In the genomic region with DNA sequence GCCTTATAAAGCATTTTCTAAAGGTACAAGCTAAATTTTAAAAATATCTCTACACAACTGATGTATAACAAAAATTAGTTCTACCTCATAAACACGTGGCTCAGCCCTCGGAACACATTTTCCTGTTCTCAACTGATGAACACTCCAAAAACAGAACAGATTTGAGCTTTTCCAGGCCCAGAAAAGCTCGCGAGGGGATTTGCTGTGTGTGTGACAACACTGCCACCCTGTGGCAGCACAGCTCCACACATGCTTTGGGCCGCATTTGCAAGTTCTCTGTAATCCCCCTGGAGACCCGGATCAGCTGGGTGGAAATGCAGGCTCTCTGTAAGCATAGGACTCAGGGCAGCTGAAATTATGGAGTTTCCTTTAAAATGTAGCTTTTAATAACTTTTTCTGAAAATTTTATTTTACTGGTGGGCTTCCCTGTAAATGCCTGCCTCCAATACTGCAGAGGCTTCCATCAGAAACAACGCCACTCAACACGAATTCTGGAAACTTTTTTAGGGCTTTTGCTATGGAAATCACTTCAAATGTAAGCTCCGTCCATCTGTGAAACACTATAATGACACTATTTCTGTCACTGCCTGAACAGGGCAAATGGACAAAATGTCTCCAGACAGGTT, we compare ENCODE assay signal across 8 cellular contexts.
DNase-seq lines count a peak whose midpoint lies in the region; ATAC-seq and TF ChIP-seq lines count a peak whose summit lies in the region.

No MANE protein-coding gene starts in this region.

- H3K36me3 ChIP-seq in DOHH2 (ENCODE audit: control insufficient read depth, low read length) = no peaks in the 10 kb centered on the region

- H3K4me1 ChIP-seq in DOHH2 (ENCODE audit: control insufficient read depth, low read length) = peaks cover 30% of the 10 kb centered on the region

- no peak overlapping the region for H3K27ac Mint-ChIP-seq in activated CD8-positive, alpha-beta T cell treated with anti-CD3 and anti-CD28 coated beads, Interleukin-2, amount 10 ng/mL, durations not matched to agents 7 days and 5 days
- H3K27ac Mint-ChIP-seq in effector memory CD8-positive, alpha-beta T cell = no peak overlapping the region
- H3K27ac Mint-ChIP-seq in stimulated activated memory B cell treated with anti-CD40 and anti-IgM and Interleukin-4, amounts not matched to agents 10 μg/mL and 1 μg/mL and 100 μg/mL, for 72 hours = no peak overlapping the region

- H3K27me3 Mint-ChIP-seq in activated CD8-positive, alpha-beta T cell treated with anti-CD3 and anti-CD28 coated beads, Interleukin-2, amount 10 ng/mL, durations not matched to agents 7 days and 5 days (ENCODE audit: low read depth) = peaks cover 21% of the 10 kb centered on the region
- H3K27me3 Mint-ChIP-seq in effector memory CD8-positive, alpha-beta T cell = peaks cover 38 to 49% of the 10 kb centered on the region in 2 donors
- H3K27me3 Mint-ChIP-seq in stimulated activated memory B cell treated with anti-CD40 and anti-IgM and Interleukin-4, amounts not matched to agents 10 μg/mL and 1 μg/mL and 100 μg/mL, for 72 hours = peaks cover 70% of the 10 kb centered on the region

- H3K4me1 Mint-ChIP-seq in activated CD8-positive, alpha-beta T cell treated with anti-CD3 and anti-CD28 coated beads, Interleukin-2, amount 10 ng/mL, durations not matched to agents 7 days and 5 days (ENCODE audit: low read depth) = no peaks in the 10 kb centered on the region
- H3K4me1 Mint-ChIP-seq in effector memory CD8-positive, alpha-beta T cell (ENCODE audit: low read depth in 2 of 2) = peaks cover 4% of the 10 kb centered on the region in 2 donors
- H3K4me1 Mint-ChIP-seq in stimulated activated memory B cell treated with anti-CD40 and anti-IgM and Interleukin-4, amounts not matched to agents 10 μg/mL and 1 μg/mL and 100 μg/mL, for 72 hours = peaks cover 9% of the 10 kb centered on the region

- POLR2A ChIA-PET in activated CD8-positive, alpha-beta T cell treated with anti-CD3 and anti-CD28 coated beads, Interleukin-2, amount 10 ng/mL, durations not matched to agents 7 days and 5 days (lab: Charles Lee) = no interaction called here

- TF ChIP-seq CTCF in DOHH2 (IDR thresholded peaks at IDR 0.05; ENCODE audit: low read depth, low read length, poor library complexity, severe bottlenecking) = peak; percentile 99

- CTCF ChIA-PET in activated CD8-positive, alpha-beta T cell treated with anti-CD3 and anti-CD28 coated beads, Interleukin-2, amount 10 ng/mL, durations not matched to agents 7 days and 5 days (lab: Charles Lee) = interaction anchor here (0.7 to 4.9 kb wide), 48 partner anchors 9 to 1069 kb away, joined by 3 to 96 read pairs (median 4); no protein-coding TSS in a partner anchor

- no peak overlapping the region for H3K27ac ChIP-seq in DOHH2 (ENCODE audit: low read depth, low read length)

- no peaks in the 10 kb centered on the region for H3K79me2 ChIP-seq in DOHH2 (ENCODE audit: control insufficient read depth, low read length)

- H3K9me3 Mint-ChIP-seq in activated CD8-positive, alpha-beta T cell treated with anti-CD3 and anti-CD28 coated beads, Interleukin-2, amount 10 ng/mL, durations not matched to agents 7 days and 5 days (ENCODE audit: insufficient read depth) = no peaks in the 10 kb centered on the region
- no peaks in the 10 kb centered on the region for H3K9me3 Mint-ChIP-seq in effector memory CD8-positive, alpha-beta T cell
- peaks cover 6% of the 10 kb centered on the region for H3K9me3 Mint-ChIP-seq in stimulated activated memory B cell treated with anti-CD40 and anti-IgM and Interleukin-4, amounts not matched to agents 10 μg/mL and 1 μg/mL and 100 μg/mL, for 72 hours

- H3K27me3 ChIP-seq in DOHH2 (ENCODE audit: control insufficient read depth, low read length) = no peaks in the 10 kb centered on the region; the same call in 1 of the 2 replicates

- no peak overlapping the region for H3K4me3 Mint-ChIP-seq in activated CD8-positive, alpha-beta T cell treated with anti-CD3 and anti-CD28 coated beads, Interleukin-2, amount 10 ng/mL, durations not matched to agents 7 days and 5 days
- H3K4me3 Mint-ChIP-seq in effector memory CD8-positive, alpha-beta T cell = no peak overlapping the region
- H3K4me3 Mint-ChIP-seq in stimulated activated memory B cell treated with anti-CD40 and anti-IgM and Interleukin-4, amounts not matched to agents 10 μg/mL and 1 μg/mL and 100 μg/mL, for 72 hours = no peak overlapping the region

- H3F3A ChIP-seq in DOHH2 (ENCODE audit: control insufficient read depth, insufficient read depth) = no peaks in the 10 kb centered on the region

- no peaks in the 10 kb centered on the region for H3K9me2 ChIP-seq in DOHH2 (replicated peaks; ENCODE audit: control insufficient read depth, low read length)

- no peak overlapping the region for H3K4me3 ChIP-seq in DOHH2 (ENCODE audit: low read length)

- H3K36me3 Mint-ChIP-seq in activated CD8-positive, alpha-beta T cell treated with anti-CD3 and anti-CD28 coated beads, Interleukin-2, amount 10 ng/mL, durations not matched to agents 7 days and 5 days (ENCODE audit: low read depth) = no peaks in the 10 kb centered on the region
- peaks cover 3% of the 10 kb centered on the region for H3K36me3 Mint-ChIP-seq in effector memory CD8-positive, alpha-beta T cell (ENCODE audit: insufficient read depth)
- no peaks in the 10 kb centered on the region for H3K36me3 Mint-ChIP-seq in stimulated activated memory B cell treated with anti-CD40 and anti-IgM and Interleukin-4, amounts not matched to agents 10 μg/mL and 1 μg/mL and 100 μg/mL, for 72 hours

- H3K9me3 ChIP-seq in DOHH2 (ENCODE audit: control insufficient read depth, insufficient read depth, low read length) = no peaks in the 10 kb centered on the region

- peak; percentile 56 for ATAC-seq in HG02642 (IDR thresholded peaks at IDR 0.05; ENCODE audit: poor library complexity, unreplicated experiment)
- peak; percentile 68 for ATAC-seq in activated CD8-positive, alpha-beta T cell treated with anti-CD3 and anti-CD28 coated beads, Interleukin-2, amount 10 ng/mL, durations not matched to agents 7 days and 5 days
- peak; percentile 58 for ATAC-seq in effector memory CD8-positive, alpha-beta T cell (replicated peaks)
- no peak for ATAC-seq in stimulated activated memory B cell treated with anti-CD40 and anti-IgM and Interleukin-4, amounts not matched to agents 10 μg/mL and 1 μg/mL and 100 μg/mL, for 72 hours

- no peaks in the 10 kb centered on the region for H4K20me1 ChIP-seq in DOHH2 (ENCODE audit: control insufficient read depth, insufficient read depth, low read depth, low read length)

- no peak overlapping the region for H3K4me2 ChIP-seq in DOHH2 (ENCODE audit: low read length)

- DNase-seq in NCI-H460 (ENCODE audit: extremely low read depth, low read depth) (peak; percentile 23), midbrain (lab: John Stamatoyannopoulos, UW) (peak; percentile 83)
- DNase-seq in activated CD8-positive, alpha-beta T cell treated with anti-CD3 and anti-CD28 coated beads, Interleukin-2, amount 10 ng/mL, durations not matched to agents 7 days and 5 days = peak; percentile 62
- DNase-seq in effector memory CD8-positive, alpha-beta T cell = peak; percentile 3 to 34 (median 27)
- peak; percentile 5 to 10 for DNase-seq in stimulated activated CD8-positive, alpha-beta memory T cell treated with anti-CD3 and anti-CD28 coated beads, Interleukin-4, amount 100 ng/mL, for 4 hours (ENCODE audit: low read depth in 2 of 2, low spot score in 1 of 2)

Comparison
In these comparisons a context has a peak if more than half of its experiments do, and no peak if none do; other contexts are left out.
1. DNase-seq: peak in every context shown above with its lines; median percentile 83 in midbrain; 62 in activated CD8-positive, alpha-beta T cell treated with anti-CD3 and anti-CD28 coated beads, Interleukin-2, amount 10 ng/mL, durations not matched to agents 7 days and 5 days; 27 in effector memory CD8-positive, alpha-beta T cell; 23 in NCI-H460; 8 in stimulated activated CD8-positive, alpha-beta memory T cell treated with anti-CD3 and anti-CD28 coated beads, Interleukin-4, amount 100 ng/mL, for 4 hours.